ENCODE assay signal across 20 cellular contexts in the genomic region with DNA sequence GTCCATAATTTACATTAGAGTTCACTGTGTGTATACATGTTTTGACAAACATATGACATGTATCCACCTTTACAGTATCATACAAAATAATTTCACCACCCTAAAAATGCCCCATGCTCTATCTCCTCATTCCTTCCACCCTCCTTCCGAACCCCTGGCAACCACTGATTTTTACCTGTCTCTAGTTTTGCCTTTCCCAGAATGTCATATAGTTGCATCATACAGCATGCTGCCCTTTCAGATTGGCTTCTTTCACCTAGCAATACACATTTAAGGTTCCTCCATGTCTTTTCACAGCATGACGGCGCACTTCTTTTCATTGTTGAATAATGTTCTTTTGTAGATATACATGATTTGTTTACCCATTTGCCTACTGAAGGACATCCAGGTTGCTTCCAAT. TPM values are rescaled to one million over a fixed set of nuclear protein-coding genes. Genes with fewer than 3 reads are reported as not detected.
DNase-seq lines count a peak whose midpoint lies in the region; ATAC-seq, FAIRE-seq and TF ChIP-seq lines count a peak whose summit lies in the region.
"Had no signal": no experiment of that assay in that cellular context is flagged by ENCODE, and none has a peak within 500 bp of the region (broad histone marks: within the 10 kb centered on the region; RNA-seq: fewer than 3 reads in every experiment).

No MANE protein-coding gene starts in this region.

- peak; percentile 39; the same call in 1 of the 2 replicates for TF ChIP-seq POLR2A in GM12892 (IDR thresholded peaks at IDR 0.05; ENCODE audit: low read depth, low read length)
- no peak for TF ChIP-seq POLR2A in erythroblast (IDR thresholded peaks at IDR 0.05; ENCODE audit: low read length)

- H3K4me1 ChIP-seq in pancreas: no peaks in the 10 kb centered on the region
- H3K4me1 ChIP-seq: ascending aorta had no signal

- TF ChIP-seq CTCF in pancreas (IDR thresholded peaks at IDR 0.05): no peak

- 92 to 96% methylated on average over 3 of the region's 3 CpGs for WGBS in pancreas, 2 donors

- H3K27ac ChIP-seq in SK-N-MC (peak overlapping the region; percentile 63; the same call in 1 of the 2 replicates), pancreas (no peak overlapping the region)
- H3K27ac ChIP-seq: 22Rv1, ascending aorta had no signal

- H3K9me3 ChIP-seq in SK-N-MC (ENCODE audit: low read depth, low read length): no peaks in the 10 kb centered on the region
- no peaks in the 10 kb centered on the region for H3K9me3 ChIP-seq in pancreas
- H3K9me3 ChIP-seq: ascending aorta had no signal

- no peak overlapping the region for H3K9ac ChIP-seq in SK-N-MC (ENCODE audit: insufficient read length)

- H3K36me3 ChIP-seq in SK-N-MC (ENCODE audit: insufficient read depth, low read length) (peaks cover 78% of the 10 kb centered on the region), pancreas (peaks cover 0 to 4% (median 0%) of the 10 kb centered on the region in 3 donors)

- no peak for ATAC-seq in pancreas
- ATAC-seq: esophagus mucosa had no signal

- FAIRE-seq in GM12892 (lab: Jason Lieb, UNC): no peak
- no peak for FAIRE-seq in pancreas (lab: Jason Lieb, UNC)
- FAIRE-seq: frontal cortex had no signal

- H3K4me3 ChIP-seq in SK-N-MC (no peak overlapping the region), pancreas (no peak overlapping the region)
- H3K4me3 ChIP-seq: ascending aorta, lung had no signal

- peak; percentile 16 for DNase-seq in NCI-H2107 treated with DMSO at 0.1 percent for 48 hours (lab: John Stamatoyannopoulos, UW; ENCODE audit: unreplicated experiment)
- DNase-seq in NCI-H2107 (lab: John Stamatoyannopoulos, UW): no peak
- DNase-seq in GM12892 (ENCODE audit: insufficient read length): no peak
- no peak for DNase-seq in SK-N-MC (ENCODE audit: low read depth, low spot score)
- DNase-seq in erythroblast (lab: John Stamatoyannopoulos, UW): peak; percentile 8 to 55
- no peak for DNase-seq in NCI-H2171 (lab: John Stamatoyannopoulos, UW)
- no peak for DNase-seq in amniotic stem cell (lab: John Stamatoyannopoulos, UW)
- no peak for DNase-seq in pancreas
- DNase-seq: activated CD4-positive, alpha-beta T cell treated with anti-CD3 and anti-CD28 coated beads for 4 hours; activated gamma-delta T cell; cerebellar nuclear complex; islet precursor cell; KG1; NCI-H1694 treated with DMSO at 0.1 percent for 48 hours; NCI-H446 had no signal

- intact Hi-C loops in pancreas (cut with DNase I): no loop called here

- H3K27me3 ChIP-seq in pancreas: no peaks in the 10 kb centered on the region
- H3K27me3 ChIP-seq: ascending aorta had no signal

RNA-seq across cellular contexts. Expression of a gene that starts 10.4 kb away (rescaled TPM):
- 91.6 TPM for polyA plus RNA-seq in GM12892 (2012; ENCODE audit: missing spikeins)
- 10 to 100 TPM; 36.3 to 52.1 (median 38.7) TPM for total RNA-seq in pancreas
- polyA plus RNA-seq in pancreas: 10 to 100 TPM in 1 of 2 donors, 1 to 10 TPM in 1; 9.4 to 21.1 TPM

Comparison
In these comparisons a context has a peak if more than half of its experiments do, and no peak if none do; other contexts are left out.
1. DNase-seq: peak in NCI-H2107 treated with DMSO at 0.1 percent for 48 hours (single experiment) and erythroblast (2 of 2); none in NCI-H2107 (single experiment), GM12892 (single experiment), SK-N-MC (single experiment), NCI-H2171 (single experiment), amniotic stem cell (single experiment) and pancreas (0 of 6).